11 cellular contexts compared by ENCODE assay signal in the genomic region with DNA sequence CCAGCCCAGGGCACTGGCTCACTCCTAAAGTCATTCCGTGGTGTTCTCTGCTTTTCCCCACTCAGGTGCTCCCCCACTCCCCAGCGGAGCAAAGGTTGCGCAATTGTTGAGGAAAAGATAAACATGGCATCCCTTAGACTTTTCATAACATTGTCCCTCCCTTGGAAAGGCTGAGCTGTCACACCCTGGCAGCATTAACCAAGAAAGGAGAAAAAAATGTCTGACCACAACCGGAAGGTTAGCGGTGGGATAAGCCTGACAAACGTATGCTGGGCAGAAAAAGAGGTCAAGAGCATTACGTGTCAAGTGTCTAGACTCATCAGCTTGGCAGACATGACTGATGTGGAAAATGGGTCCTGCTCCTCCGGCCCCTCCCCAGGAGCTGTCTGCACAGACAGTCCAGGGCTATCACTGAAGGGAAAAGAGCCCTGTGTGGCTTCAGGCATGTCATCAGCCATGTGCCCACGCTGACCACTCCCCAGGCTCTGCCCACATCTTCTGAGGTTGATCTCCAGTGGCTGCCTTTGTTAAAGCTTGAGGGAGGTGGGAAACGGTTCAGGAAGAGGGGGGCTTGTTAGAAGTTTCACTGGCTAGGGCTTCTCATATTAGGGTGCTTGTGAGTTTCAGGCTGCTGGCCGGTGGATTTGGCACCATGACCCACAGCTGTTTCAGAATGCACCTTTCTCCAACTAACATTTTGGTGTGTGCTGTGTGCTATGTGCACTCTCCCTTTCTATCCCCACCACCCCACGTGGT. TPM values are rescaled to one million over a fixed set of nuclear protein-coding genes. Genes with fewer than 3 reads are reported as not detected.
DNase-seq lines count a peak whose midpoint lies in the region; ATAC-seq and TF ChIP-seq lines count a peak whose summit lies in the region.
"Had no signal": no experiment of that assay in that cellular context is flagged by ENCODE, and none has a peak within 500 bp of the region (broad histone marks: within the 10 kb centered on the region; RNA-seq: fewer than 3 reads in every experiment).

No MANE protein-coding gene starts in this region.

- H3K9me3 Mint-ChIP-seq in activated naive CD4-positive, alpha-beta T cell treated with anti-CD3 and anti-CD28 coated beads, Interleukin-2, amount 10 ng/mL, durations not matched to agents 7 days and 5 days, result peaks cover 5% of the 10 kb centered on the region

- CTCF ChIA-PET in activated naive CD4-positive, alpha-beta T cell treated with anti-CD3 and anti-CD28 coated beads, Interleukin-2, amount 10 ng/mL, durations not matched to agents 7 days and 5 days (lab: Charles Lee), result interaction anchor here (1.0 to 2.2 kb wide), 4 partner anchors 42 to 264 kb away, joined by 3 to 10 read pairs (median 4); no protein-coding TSS in a partner anchor

- no peak for TF ChIP-seq CTCF in retinal pigment epithelial cell (conservative IDR thresholded peaks at IDR 0.05; ENCODE audit: low read depth, low read length)

- H3K4me3 ChIP-seq in retinal pigment epithelial cell (ENCODE audit: low read length), result no peak overlapping the region
- H3K4me3 ChIP-seq: sigmoid colon had no signal

- H3K27me3 Mint-ChIP-seq in activated naive CD4-positive, alpha-beta T cell treated with anti-CD3 and anti-CD28 coated beads, Interleukin-2, amount 10 ng/mL, durations not matched to agents 7 days and 5 days, result peaks cover 20% of the 10 kb centered on the region

- DNase-seq in GM04503 (ENCODE audit: low read depth), result peak; percentile 47
- DNase-seq in RPMI7951 (ENCODE audit: low read depth), result peak; percentile 98
- DNase-seq in fibroblast of gingiva (ENCODE audit: low read depth), result peak; percentile 43
- DNase-seq in retinal pigment epithelial cell (ENCODE audit: low read depth), result peak; percentile 23
- no peak for DNase-seq in GM19238 (ENCODE audit: insufficient read length, low spot score)
- no peak for DNase-seq in NCI-H524 treated with DMSO at 0.1 percent for 48 hours (lab: John Stamatoyannopoulos, UW)
- DNase-seq in activated naive CD4-positive, alpha-beta T cell treated with anti-CD3 and anti-CD28 coated beads, Interleukin-2, amount 10 ng/mL, durations not matched to agents 7 days and 5 days, result no peak
- DNase-seq: cortex of kidney, NCI-H187 treated with DMSO at 0.1 percent for 48 hours, sigmoid colon had no signal

- no peak overlapping the region for H3K4me3 Mint-ChIP-seq in activated naive CD4-positive, alpha-beta T cell treated with anti-CD3 and anti-CD28 coated beads, Interleukin-2, amount 10 ng/mL, durations not matched to agents 7 days and 5 days

- ATAC-seq in GM19455 (IDR thresholded peaks at IDR 0.05; ENCODE audit: unreplicated experiment), result no peak

- H3K27ac Mint-ChIP-seq in activated naive CD4-positive, alpha-beta T cell treated with anti-CD3 and anti-CD28 coated beads, Interleukin-2, amount 10 ng/mL, durations not matched to agents 7 days and 5 days, result no peak overlapping the region

- H3K4me1 Mint-ChIP-seq in activated naive CD4-positive, alpha-beta T cell treated with anti-CD3 and anti-CD28 coated beads, Interleukin-2, amount 10 ng/mL, durations not matched to agents 7 days and 5 days, result no peaks in the 10 kb centered on the region

- no peaks in the 10 kb centered on the region for H3K36me3 Mint-ChIP-seq in activated naive CD4-positive, alpha-beta T cell treated with anti-CD3 and anti-CD28 coated beads, Interleukin-2, amount 10 ng/mL, durations not matched to agents 7 days and 5 days

RNA-seq across cellular contexts. Expression of a gene that starts 30.1 kb away (rescaled TPM):
- total RNA-seq in RPMI7951 (2014; rRNA removed; shearing (Covaris generic)), result not detected in 2 replicates

Comparison
In these comparisons a context has a peak if more than half of its experiments do, and no peak if none do; other contexts are left out.
1. DNase-seq: peak in GM04503 (single experiment), RPMI7951 (single experiment), fibroblast of gingiva (single experiment) and retinal pigment epithelial cell (single experiment); none in GM19238 (single experiment), NCI-H524 treated with DMSO at 0.1 percent for 48 hours (single experiment) and activated naive CD4-positive, alpha-beta T cell treated with anti-CD3 and anti-CD28 coated beads, Interleukin-2, amount 10 ng/mL, durations not matched to agents 7 days and 5 days (single experiment).